Comparison of ENCODE assay signal across 12 cellular contexts in genomic region chr17:64459284-64459747, GRCh38. TPM values are rescaled to one million over a fixed set of nuclear protein-coding genes. Genes with fewer than 3 reads are reported as not detected.
DNase-seq lines count a peak whose midpoint lies in the region; ATAC-seq and TF ChIP-seq lines count a peak whose summit lies in the region.
"Had no signal": no experiment of that assay in that cellular context is flagged by ENCODE, and none has a peak within 500 bp of the region (broad histone marks: within the 10 kb centered on the region; RNA-seq: fewer than 3 reads in every experiment).

No MANE protein-coding gene starts in this region.

- TF ChIP-seq CTCF in osteoblast (IDR thresholded peaks at IDR 0.05; ENCODE audit: extremely low read depth, low read depth, low read length) = no peak

- H3K27me3 ChIP-seq in MG63 (no peaks in the 10 kb centered on the region), osteoblast (ENCODE audit: insufficient read depth, low read length) (no peaks in the 10 kb centered on the region)

- no peaks in the 10 kb centered on the region for H4K20me1 ChIP-seq in osteoblast (ENCODE audit: insufficient read depth, low read length)

- no peak for ATAC-seq in GM18858 (IDR thresholded peaks at IDR 0.05; ENCODE audit: unreplicated experiment)
- no peak for ATAC-seq in HG03432 (IDR thresholded peaks at IDR 0.05; ENCODE audit: unreplicated experiment)

- H3K4me3 ChIP-seq in MG63 (no peak overlapping the region), osteoblast (ENCODE audit: insufficient read depth, low read length) (no peak overlapping the region)

- no peaks in the 10 kb centered on the region for H3K9me3 ChIP-seq in MG63
- no peaks in the 10 kb centered on the region for H3K9me3 ChIP-seq in osteoblast (ENCODE audit: low read depth, low read length)

- peaks cover 19% of the 10 kb centered on the region for H3K4me1 ChIP-seq in osteoblast (ENCODE audit: insufficient read depth, low read length)

- H2AFZ ChIP-seq in osteoblast (ENCODE audit: low read length) = peak overlapping the region; percentile 8

- H3K4me2 ChIP-seq in osteoblast (ENCODE audit: insufficient read depth, low read length) = peak overlapping the region; percentile 18

- no peaks in the 10 kb centered on the region for H3K79me2 ChIP-seq in osteoblast (ENCODE audit: insufficient read depth, low read length)

- DNase-seq in ELR (ENCODE audit: low read depth) (peak; percentile 93), MG63 (peak; percentile 43), dermis blood vessel endothelial cell (peak; percentile 56), osteoblast (ENCODE audit: insufficient read length, low spot score, missing footprints) (peak; percentile 81), NCI-H524 (lab: John Stamatoyannopoulos, UW) (no peak)
- DNase-seq: activated CD4-positive, alpha-beta T cell treated with anti-CD3 and anti-CD28 coated beads for 4 hours; endodermal cell; NCI-H2227 treated with DMSO at 0.1 percent for 48 hours; Right ventricle myocardium superior; stimulated activated CD4-positive, alpha-beta T cell treated with anti-CD3 and anti-CD28 coated beads, Interleukin-2, amount 100 ng/mL, for 24 hours had no signal

- H3K27ac ChIP-seq in osteoblast (ENCODE audit: low read depth, low read length) = peak overlapping the region; percentile 79

- H3K36me3 ChIP-seq in MG63 (no peaks in the 10 kb centered on the region), osteoblast (ENCODE audit: insufficient read depth, low read length) (no peaks in the 10 kb centered on the region)

RNA-seq across cellular contexts. Expression of gene MILR1, which starts 10.4 kb away (rescaled TPM):
- 5.6 and 19.0 TPM in 2 replicates for total RNA-seq in MG63 (2014; rRNA removed; shearing (Covaris generic); ENCODE audit: low replicate concordance)
- total RNA-seq in dermis blood vessel endothelial cell (2.7 and 3.2 TPM in 2 replicates), osteoblast (12.3 and 27.7 TPM in 2 replicates)

RNA-seq across cellular contexts. Expression of gene POLG2, which starts 37.5 kb away (rescaled TPM):
- total RNA-seq in MG63 (2014; rRNA removed; shearing (Covaris generic); ENCODE audit: low replicate concordance) = 2.8 and 10.4 TPM in 2 replicates
- 5.9 and 8.7 TPM in 2 replicates for total RNA-seq in dermis blood vessel endothelial cell
- 7.2 and 7.7 TPM in 2 replicates for total RNA-seq in osteoblast

RNA-seq across cellular contexts. Expression of gene DDX5, which starts 46.8 kb away (rescaled TPM):
- total RNA-seq in MG63 (2014; rRNA removed; shearing (Covaris generic); ENCODE audit: low replicate concordance) = 420 and 1,383 TPM in 2 replicates
- 520 and 574 TPM in 2 replicates for total RNA-seq in dermis blood vessel endothelial cell
- 291 and 309 TPM in 2 replicates for total RNA-seq in osteoblast

RNA-seq across cellular contexts. Expression of gene CEP95, which starts 47.5 kb away (rescaled TPM):
- total RNA-seq in MG63 (2014; rRNA removed; shearing (Covaris generic); ENCODE audit: low replicate concordance) = 9.1 and 17.7 TPM in 2 replicates
- 16.1 and 23.1 TPM in 2 replicates for total RNA-seq in dermis blood vessel endothelial cell
- 47.4 and 48.9 TPM in 2 replicates for total RNA-seq in osteoblast

Comparison
In these comparisons a context has a peak if more than half of its experiments do, and no peak if none do; other contexts are left out.
1. DNase-seq: peak in ELR (single experiment), MG63 (single experiment), dermis blood vessel endothelial cell (single experiment) and osteoblast (single experiment); none in NCI-H524 (0 of 2).